ENCODE assay signal across 8 cellular contexts in genomic region chr14:92686763-92687427, GRCh38.
A peak's percentile ranks its signal among the peaks of the same experiment; 100 is the strongest.
DNase-seq lines count a peak whose midpoint lies in the region; ATAC-seq, FAIRE-seq and TF ChIP-seq lines count a peak whose summit lies in the region.

No MANE protein-coding gene starts in this region.

- WGBS in mesodermal cell (ENCODE audit: insufficient coverage in 2 of 2), 2 experiments = 4 to 7% methylated on average over 31 to 36 of the region's 46 CpGs

- DNase-seq in DMS53 (lab: John Stamatoyannopoulos, UW) (peak; percentile 88), NCI-H446 (lab: John Stamatoyannopoulos, UW) (peak; percentile 30 to 88), endothelial cell of umbilical vein (ENCODE audit: low read depth, low spot score) (peak; percentile 71), A172 (ENCODE audit: low spot score) (no peak)
- DNase-seq in activated CD8-positive, alpha-beta T cell treated with anti-CD3 and anti-CD28 coated beads, Interleukin-2, amount 10 ng/mL, durations not matched to agents 7 days and 5 days = peak; percentile 64
- peak; percentile 32 to 40 for DNase-seq in stimulated activated CD8-positive, alpha-beta memory T cell treated with anti-CD3 and anti-CD28 coated beads, Interleukin-4, amount 100 ng/mL, for 1 hour (ENCODE audit: low read depth in 2 of 2, low spot score in 1 of 2)

- no peaks in the 10 kb centered on the region for H3K79me2 ChIP-seq in endothelial cell of umbilical vein (ENCODE audit: control insufficient read depth, insufficient read depth, low read length)

- no peaks in the 10 kb centered on the region for H3K27me3 ChIP-seq in endothelial cell of umbilical vein (ENCODE audit: control insufficient read depth in 2 of 2, insufficient read depth in 2 of 2, low read length in 2 of 2)

- no peak overlapping the region for H3K27ac Mint-ChIP-seq in activated CD8-positive, alpha-beta T cell treated with anti-CD3 and anti-CD28 coated beads, Interleukin-2, amount 10 ng/mL, durations not matched to agents 7 days and 5 days

- H3K4me3 Mint-ChIP-seq in activated CD8-positive, alpha-beta T cell treated with anti-CD3 and anti-CD28 coated beads, Interleukin-2, amount 10 ng/mL, durations not matched to agents 7 days and 5 days = no peak overlapping the region

- no peaks in the 10 kb centered on the region for H3K4me1 ChIP-seq in endothelial cell of umbilical vein (ENCODE audit: control insufficient read depth, extremely low read depth, insufficient read depth, low read length)
- H3K4me1 ChIP-seq in mesodermal cell (ENCODE audit: control insufficient read depth, insufficient read depth, low read length, poor library complexity, severe bottlenecking) = peaks cover 3% of the 10 kb centered on the region

- H3K27ac ChIP-seq in endothelial cell of umbilical vein (ENCODE audit: insufficient read depth, low read depth, low read length) = no peak overlapping the region
- H3K27ac ChIP-seq in mesodermal cell (ENCODE audit: low read depth, low read length, severe bottlenecking) = no peak overlapping the region

- H3K36me3 Mint-ChIP-seq in activated CD8-positive, alpha-beta T cell treated with anti-CD3 and anti-CD28 coated beads, Interleukin-2, amount 10 ng/mL, durations not matched to agents 7 days and 5 days (ENCODE audit: low read depth) = peaks cover 23% of the 10 kb centered on the region

- no peak overlapping the region for H3K9ac ChIP-seq in endothelial cell of umbilical vein (replicated peaks; ENCODE audit: extremely low read depth, insufficient read depth, low read length)

- no peaks in the 10 kb centered on the region for H3K9me3 Mint-ChIP-seq in activated CD8-positive, alpha-beta T cell treated with anti-CD3 and anti-CD28 coated beads, Interleukin-2, amount 10 ng/mL, durations not matched to agents 7 days and 5 days (ENCODE audit: insufficient read depth)

- BruUV-seq in endothelial cell of umbilical vein (replicated peaks; lab: Mats Ljungman, UMichigan) = no TSS peak

- POLR2A ChIA-PET in activated CD8-positive, alpha-beta T cell treated with anti-CD3 and anti-CD28 coated beads, Interleukin-2, amount 10 ng/mL, durations not matched to agents 7 days and 5 days (lab: Charles Lee) = no interaction called here
- POLR2A ChIA-PET in endothelial cell of umbilical vein (lab: Charles Lee) = interaction anchor here (0.7 to 1.5 kb wide), 2 partner anchors 41 to 62 kb away, joined by 3 to 5 read pairs; partner anchors contain the start of gene LGMN

- CTCF ChIA-PET in activated CD8-positive, alpha-beta T cell treated with anti-CD3 and anti-CD28 coated beads, Interleukin-2, amount 10 ng/mL, durations not matched to agents 7 days and 5 days (lab: Charles Lee) = interaction anchor here (0.7 to 2.0 kb wide), 16 partner anchors 10 to 551 kb away, joined by 3 to 8 read pairs (median 4); no protein-coding TSS in a partner anchor
- CTCF ChIA-PET in endothelial cell of umbilical vein (lab: Charles Lee) = interaction anchor here (0.5 to 7.3 kb wide), 34 partner anchors 8 to 620 kb away, joined by 3 to 118 read pairs (median 5); partner anchors contain the start of genes CPSF2, GOLGA5, LGMN and NDUFB1

- H2AFZ ChIP-seq in endothelial cell of umbilical vein (ENCODE audit: low read depth, low read length) = peak overlapping the region; percentile 32

- no peaks in the 10 kb centered on the region for H3K4me1 Mint-ChIP-seq in activated CD8-positive, alpha-beta T cell treated with anti-CD3 and anti-CD28 coated beads, Interleukin-2, amount 10 ng/mL, durations not matched to agents 7 days and 5 days (ENCODE audit: low read depth)

- FAIRE-seq in endothelial cell of umbilical vein (lab: Jason Lieb, UNC) = peak; percentile 79

- dilution Hi-C loops in endothelial cell of umbilical vein (cut with MboI; ENCODE audit: extremely low pct_ligation_motif_present, low sequenced_read_pairs) = loop anchor here (25.0 kb wide), 1 partner anchor 325 kb away; no protein-coding TSS in a partner anchor

- peaks cover 0 to 2% of the 10 kb centered on the region in 2 experiments for H3K36me3 ChIP-seq in endothelial cell of umbilical vein (ENCODE audit: control insufficient read depth in 2 of 2, extremely low read depth in 1 of 2, insufficient read depth in 2 of 2, low read length in 2 of 2)
- H3K36me3 ChIP-seq in mesodermal cell (ENCODE audit: control insufficient read depth, insufficient read depth, low read length) = peaks cover 8% of the 10 kb centered on the region

- H3K9me3 ChIP-seq in endothelial cell of umbilical vein (replicated peaks; ENCODE audit: control insufficient read depth, insufficient read depth, low read length) = no peaks in the 10 kb centered on the region
- no peaks in the 10 kb centered on the region for H3K9me3 ChIP-seq in mesodermal cell (ENCODE audit: control insufficient read depth, low read length)

- intact Hi-C loops in endothelial cell of umbilical vein (cut with micrococcal nuclease) = loop anchor here (1.0 to 10.0 kb wide), 3 partner anchors 96 to 565 kb away; partner anchors contain the start of genes CPSF2, NDUFB1 and SLC24A4

- ATAC-seq in HG02623 (IDR thresholded peaks at IDR 0.05; ENCODE audit: unreplicated experiment) = peak; percentile 51
- ATAC-seq in activated CD8-positive, alpha-beta T cell treated with anti-CD3 and anti-CD28 coated beads, Interleukin-2, amount 10 ng/mL, durations not matched to agents 7 days and 5 days = peak; percentile 73

- peak; percentile 98 to 99 for TF ChIP-seq CTCF in endothelial cell of umbilical vein (IDR thresholded peaks at IDR 0.05; ENCODE audit: extremely low read depth in 1 of 2, insufficient read depth in 1 of 2, low read depth in 1 of 2, low read length in 2 of 2)

- H3K4me3 ChIP-seq in endothelial cell of umbilical vein (replicated peaks in 1 of 3; ENCODE audit: insufficient read depth in 1 of 3, low read depth in 1 of 3, low read length in 3 of 3) (peak overlapping the region in 1 of 3 experiments; percentile 33), mesodermal cell (ENCODE audit: extremely low read depth, insufficient read depth, low read length, poor library complexity, severe bottlenecking) (peak overlapping the region; percentile 18)

- H3K27me3 Mint-ChIP-seq in activated CD8-positive, alpha-beta T cell treated with anti-CD3 and anti-CD28 coated beads, Interleukin-2, amount 10 ng/mL, durations not matched to agents 7 days and 5 days (ENCODE audit: low read depth) = no peaks in the 10 kb centered on the region

- peak overlapping the region; percentile 16 for H3K4me2 ChIP-seq in endothelial cell of umbilical vein (ENCODE audit: insufficient read depth, low read length)

- H4K20me1 ChIP-seq in endothelial cell of umbilical vein (replicated peaks; ENCODE audit: control insufficient read depth, extremely low read depth, insufficient read depth, low read length) = no peaks in the 10 kb centered on the region

- TF ChIP-seq POLR2A in endothelial cell of umbilical vein (IDR thresholded peaks at IDR 0.05; ENCODE audit: low read depth, low read length) = no peak

- H3K9me1 ChIP-seq in endothelial cell of umbilical vein (replicated peaks; ENCODE audit: control insufficient read depth, extremely low read depth, insufficient read depth, low read length) = no peaks in the 10 kb centered on the region

TF ChIP-seq in endothelial cell of umbilical vein, 7 proteins besides CTCF, POLR2A, EP300 and RAD21:
- TF ChIP-seq GATA2 (IDR thresholded peaks at IDR 0.05; ENCODE audit: insufficient read depth, insufficient read length, low read depth, low read length) (no peak), EZH2 (IDR thresholded peaks at IDR 0.05; ENCODE audit: borderline replicate concordance, low read depth, low read length, severe bottlenecking) (no peak), POLR2AphosphoS5 (IDR thresholded peaks at IDR 0.05; ENCODE audit: insufficient read depth, low read depth, low read length) (no peak), MAX (IDR thresholded peaks at IDR 0.05; ENCODE audit: insufficient read depth, insufficient read length) (no peak), FOS (IDR thresholded peaks at IDR 0.05; ENCODE audit: borderline replicate concordance, insufficient read depth, low read length) (no peak), JUN (IDR thresholded peaks at IDR 0.05; ENCODE audit: borderline replicate concordance, insufficient read depth, insufficient read length, low read depth) (no peak), MYC (IDR thresholded peaks at IDR 0.05; ENCODE audit: low read depth, low read length) (no peak)
